20 cellular contexts compared by ENCODE assay signal in genomic region chr5:6867712-6868111, GRCh38.
DNase-seq lines count a peak whose midpoint lies in the region; ATAC-seq and TF ChIP-seq lines count a peak whose summit lies in the region.
"Had no signal": no experiment of that assay in that cellular context is flagged by ENCODE, and none has a peak within 500 bp of the region (broad histone marks: within the 10 kb centered on the region; RNA-seq: fewer than 3 reads in every experiment).

No MANE protein-coding gene starts in this region.

- H3K27me3 ChIP-seq in WERI-Rb-1 (ENCODE audit: insufficient read depth, low read depth, severe bottlenecking) (no peaks in the 10 kb centered on the region), dorsolateral prefrontal cortex (no peaks in the 10 kb centered on the region), neuronal stem cell (ENCODE audit: control insufficient read depth in 3 of 3, insufficient read depth in 3 of 3, low read depth in 1 of 3, low read length in 3 of 3) (peaks cover 0 to 3% (median 0%) of the 10 kb centered on the region in 3 experiments)
- H3K27me3 ChIP-seq: BLaER1 had no signal

- H3K27ac ChIP-seq in WERI-Rb-1 (peak overlapping the region; percentile 70), dorsolateral prefrontal cortex (peak overlapping the region in 35 of 59 donors; percentile 11 to 92 (median 61)), neuronal stem cell (replicated peaks; ENCODE audit: low read length) (no peak overlapping the region), temporal lobe (ENCODE audit: low read depth, low read length) (peak overlapping the region; percentile 69)
- H3K27ac ChIP-seq: BLaER1, SK-N-MC had no signal

- no peaks in the 10 kb centered on the region for H3K36me3 ChIP-seq in WERI-Rb-1
- H3K36me3 ChIP-seq in neuronal stem cell (replicated peaks in 1 of 2; ENCODE audit: control insufficient read depth in 2 of 2, insufficient read depth in 2 of 2, low read length in 2 of 2) = peaks cover 0 to 2% of the 10 kb centered on the region in 2 donors
- H3K36me3 ChIP-seq: BLaER1 had no signal

- H2BK120ac ChIP-seq in neuronal stem cell (ENCODE audit: low read depth, low read length) = no peak overlapping the region

- no CpG with 5 or more reads among the region's 6 CpGs for WGBS in neuronal stem cell (ENCODE audit: extremely low coverage in 2 of 2, insufficient read length in 2 of 2, insufficient replicate concordance in 1 of 2), 2 donors

- H3K23ac ChIP-seq in neuronal stem cell (ENCODE audit: low read depth, low read length, poor library complexity) = peak overlapping the region; percentile 44

- no peak overlapping the region for H2AK5ac ChIP-seq in neuronal stem cell (ENCODE audit: low read depth, low read length)

- intact Hi-C loops in dorsolateral prefrontal cortex (cut with DNase I) = no loop called here

- H3K4ac ChIP-seq in neuronal stem cell (ENCODE audit: low read length) = no peak overlapping the region

- no peak overlapping the region for H3K4me2 ChIP-seq in neuronal stem cell (ENCODE audit: insufficient read depth, low read length, poor library complexity, severe bottlenecking)
- H3K4me2 ChIP-seq: BLaER1 had no signal

- H3K18ac ChIP-seq in neuronal stem cell (ENCODE audit: low read length) = peak overlapping the region; percentile 40

- DNase-seq in WERI-Rb-1 (no peak), dorsolateral prefrontal cortex (no peak), neuronal stem cell (ENCODE audit: low spot score) (no peak), HT-29 (ENCODE audit: low spot score) (no peak)
- DNase-seq: CD4-positive, CD25-positive, alpha-beta regulatory T cell; KBM-7; MV-4-11; NCI-H1105 treated with DMSO at 0.1 percent for 48 hours; NCI-H146; NCI-H1930; NCI-H2107; NCI-H524; NCI-H774; SIG-M5 had no signal

- H3K4me3 ChIP-seq in WERI-Rb-1 (ENCODE audit: low read depth, low read length) (no peak overlapping the region), dorsolateral prefrontal cortex (no peak overlapping the region), neuronal stem cell (ENCODE audit: low read length in 2 of 2) (peak overlapping the region in 1 of 2 donors; percentile 66)
- H3K4me3 ChIP-seq: BLaER1, SK-N-MC had no signal

- H3K79me1 ChIP-seq in neuronal stem cell (ENCODE audit: low read depth, low read length) = peaks cover 1% of the 10 kb centered on the region

- peak overlapping the region; percentile 70 for H3K9ac ChIP-seq in neuronal stem cell (ENCODE audit: low read depth, low read length, poor library complexity)
- H3K9ac ChIP-seq: BLaER1 had no signal

- H4K8ac ChIP-seq in neuronal stem cell (ENCODE audit: low read depth, low read length) = peak overlapping the region; percentile 29

- H3K9me3 ChIP-seq in WERI-Rb-1 (ENCODE audit: severe bottlenecking) = peaks cover 10% of the 10 kb centered on the region
- peaks cover 0 to 10% of the 10 kb centered on the region in 2 donors for H3K9me3 ChIP-seq in neuronal stem cell (replicated peaks in 1 of 2; ENCODE audit: control insufficient read depth in 2 of 2, insufficient read depth in 1 of 2, low read depth in 1 of 2, low read length in 2 of 2)

- no peak overlapping the region for H2BK15ac ChIP-seq in neuronal stem cell (ENCODE audit: low read length)

- H4K91ac ChIP-seq in neuronal stem cell (ENCODE audit: low read depth, low read length, poor library complexity) = peak overlapping the region; percentile 22

- H2BK12ac ChIP-seq in neuronal stem cell (ENCODE audit: low read length) = no peak overlapping the region

- H2AFZ ChIP-seq in neuronal stem cell (ENCODE audit: low read length) = no peak overlapping the region

- TF ChIP-seq CTCF in WERI-Rb-1 (IDR thresholded peaks at IDR 0.05; ENCODE audit: low read depth, low read length) = no peak
- no peak for TF ChIP-seq CTCF in dorsolateral prefrontal cortex (IDR thresholded peaks at IDR 0.05 in 54 of 56, conservative IDR thresholded peaks at IDR 0.05 in 2 of 56; ENCODE audit: low read depth in 1 of 56, partially characterized antibody in 56 of 56)

- H3K4me1 ChIP-seq in neuronal stem cell (ENCODE audit: control insufficient read depth in 2 of 2, insufficient read depth in 1 of 2, low read depth in 1 of 2, low read length in 2 of 2) = peaks cover 0 to 2% of the 10 kb centered on the region in 2 donors

- no peak overlapping the region for H2BK5ac ChIP-seq in neuronal stem cell (ENCODE audit: low read length)

- no peak overlapping the region for H3K14ac ChIP-seq in neuronal stem cell (ENCODE audit: low read length)

- ATAC-seq in HG03565 (IDR thresholded peaks at IDR 0.05; ENCODE audit: unreplicated experiment) (no peak), GM19035 (IDR thresholded peaks at IDR 0.05; ENCODE audit: unreplicated experiment) (no peak)
- ATAC-seq: HCT116 had no signal
